ENCODE assay signal across 9 cellular contexts in the genomic region with DNA sequence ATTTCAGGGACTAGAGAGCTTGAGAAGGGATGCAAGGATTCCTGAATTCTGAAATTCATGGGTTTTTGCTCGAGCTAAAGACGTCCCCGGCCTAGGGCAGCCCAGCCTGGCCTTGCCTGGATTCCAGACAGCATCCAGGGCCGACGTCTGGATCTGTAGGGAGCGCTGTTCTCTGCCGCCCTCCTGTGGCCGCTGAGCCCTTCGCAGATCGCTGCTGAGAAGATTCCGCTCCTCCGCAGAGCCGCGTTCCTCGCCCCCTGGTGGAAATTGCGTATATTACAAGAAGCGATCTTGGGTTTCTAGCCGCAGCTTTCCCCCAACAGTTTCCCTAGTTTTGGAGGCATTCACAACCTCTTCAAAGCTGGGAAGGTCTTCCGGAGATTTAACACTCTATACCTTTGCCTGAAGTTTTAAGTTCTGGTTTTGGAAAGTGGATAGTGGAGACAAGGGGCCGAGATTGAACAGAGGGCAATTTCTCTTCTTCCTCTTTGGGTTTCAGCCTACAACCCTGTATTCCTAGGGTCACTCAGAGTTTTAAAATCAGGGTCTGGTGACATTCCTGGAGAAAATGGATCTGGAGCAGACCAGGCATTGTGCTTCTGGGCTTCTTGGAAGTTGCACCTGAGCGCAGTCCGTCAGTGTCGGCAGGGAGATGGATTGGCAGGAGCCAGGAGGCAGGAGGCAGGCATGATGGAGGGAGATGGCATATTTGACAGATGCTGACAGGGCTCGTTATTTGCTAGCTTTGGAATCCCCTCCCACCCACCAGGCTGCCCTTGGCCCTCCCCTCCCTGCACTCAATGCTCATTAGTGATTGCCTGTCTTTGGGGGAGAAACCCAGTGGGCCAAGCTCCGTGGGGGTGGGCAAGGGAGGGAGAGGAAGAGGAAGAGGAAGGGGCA. TPM values are rescaled to one million over a fixed set of nuclear protein-coding genes. Genes with fewer than 3 reads are reported as not detected.
DNase-seq lines count a peak whose midpoint lies in the region; ATAC-seq, FAIRE-seq and TF ChIP-seq lines count a peak whose summit lies in the region.
"Had no signal": no experiment of that assay in that cellular context is flagged by ENCODE, and none has a peak within 500 bp of the region (broad histone marks: within the 10 kb centered on the region; RNA-seq: fewer than 3 reads in every experiment).

No MANE protein-coding gene starts in this region.

- DNase-seq in D721Med (ENCODE audit: insufficient read length, low spot score) (peak; percentile 79), NCI-H510A treated with DMSO at 0.1 percent for 48 hours (lab: John Stamatoyannopoulos, UW) (peak; percentile 89), cerebellar cortex (ENCODE audit: low spot score) (peak; percentile 96), left colon (peak; percentile 84 to 93)
- peak; percentile 83 to 87 for DNase-seq in activated CD4-positive, alpha-beta T cell treated with anti-CD3 and anti-CD28 coated beads for 4 hours
- DNase-seq in stimulated activated CD4-positive, alpha-beta T cell treated with anti-CD3 and anti-CD28 coated beads, Interleukin-1b, Interleukin-23, amount 100 ng/mL, for 48 hours = peak; percentile 84

- intact Hi-C loops in left colon (cut with DNase I, micrococcal nuclease) = loop anchor here in 1 of 2 donors (5.0 kb wide), 1 partner anchor 205 kb away; no protein-coding TSS in a partner anchor

- ATAC-seq in HG02981 (IDR thresholded peaks at IDR 0.05; ENCODE audit: unreplicated experiment) (peak; percentile 48), left colon (peak; percentile 91), HG03135 (IDR thresholded peaks at IDR 0.05; ENCODE audit: unreplicated experiment) (no peak)

- FAIRE-seq in D721Med (lab: Jason Lieb, UNC) = no peak

- peak; percentile 100 for TF ChIP-seq CTCF in D721Med (IDR thresholded peaks at IDR 0.05; ENCODE audit: insufficient read depth, missing control alignments)

RNA-seq across cellular contexts. Expression of a gene that starts 4.9 kb away (rescaled TPM):
- not detected for total RNA-seq in left colon
- total RNA-seq: activated CD8-positive, alpha-beta memory T cell treated with anti-CD3 and anti-CD28 coated beads for 36 hours had no signal

RNA-seq across cellular contexts. Expression of a gene that starts 19.6 kb away (rescaled TPM):
- 10 to 100 TPM; 65.0 to 91.0 TPM for total RNA-seq in left colon
